Comparison of ENCODE assay signal across 8 cellular contexts in the genomic region with DNA sequence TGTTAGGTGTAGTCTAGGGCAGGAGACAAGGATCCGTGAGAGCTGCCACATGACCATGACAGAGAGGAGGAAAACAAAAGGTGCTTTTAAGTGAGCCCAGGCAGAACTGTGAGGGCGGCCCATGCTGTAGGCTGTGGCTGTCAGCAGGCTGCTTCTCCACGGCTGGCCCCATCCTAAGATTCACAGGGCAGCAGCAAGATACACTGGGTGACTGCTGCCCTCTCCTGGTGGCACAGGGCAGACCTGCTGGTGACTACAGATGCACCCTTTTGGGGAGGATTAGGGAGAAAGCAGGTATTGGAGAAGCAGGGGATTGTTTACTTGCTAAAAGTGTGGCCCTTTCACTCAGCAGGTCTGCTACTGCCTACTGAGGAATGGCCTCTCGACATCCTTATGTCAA.
A peak's percentile ranks its signal among the peaks of the same experiment; 100 is the strongest.
DNase-seq lines count a peak whose midpoint lies in the region; ATAC-seq and TF ChIP-seq lines count a peak whose summit lies in the region.
"Not testable (repeated sequence)": the region's sequence is repeated elsewhere in the genome, so short reads cannot be mapped to it uniquely, and the experiment has no call there.

No MANE protein-coding gene starts in this region.

- not testable (repeated sequence) for H3K4me1 ChIP-seq in BE2C; RWPE2 (ENCODE audit: insufficient read depth, poor library complexity, severe bottlenecking); endodermal cell (ENCODE audit: control insufficient read depth, insufficient read depth, low read length); left lung

- H3K9me3 ChIP-seq in BE2C; RWPE2 (ENCODE audit: severe bottlenecking); endodermal cell (ENCODE audit: control insufficient read depth, low read length); left lung: not testable (repeated sequence)

- H3K27ac Mint-ChIP-seq in activated T-cell treated with anti-CD3 and anti-CD28 coated beads, Interleukin-2, amount 50 U/mL, for 72 hours; endodermal cell: not testable (repeated sequence)

- 13 to 24% methylated on average over 1 to 4 of the region's 4 CpGs for WGBS in endodermal cell (ENCODE audit: insufficient coverage in 1 of 2, insufficient read length in 1 of 2), 2 experiments

- not testable (repeated sequence) for H3K27ac ChIP-seq in RWPE2 (ENCODE audit: poor library complexity, severe bottlenecking); endodermal cell (ENCODE audit: low read depth, low read length); left lung

- not testable (repeated sequence) for H3K4me3 ChIP-seq in BE2C (ENCODE audit: low read depth, low read length); RWPE2 (ENCODE audit: severe bottlenecking); endodermal cell (ENCODE audit: low read length); left lung

- H3K4me1 Mint-ChIP-seq in activated T-cell treated with anti-CD3 and anti-CD28 coated beads, Interleukin-2, amount 50 U/mL, for 72 hours (ENCODE audit: low read depth); endodermal cell: not testable (repeated sequence)

- intact Hi-C loops in left lung (cut with DNase I) = not testable (repeated sequence)

- not testable (repeated sequence) for H3K9me3 Mint-ChIP-seq in activated T-cell treated with anti-CD3 and anti-CD28 coated beads, Interleukin-2, amount 50 U/mL, for 72 hours; endodermal cell

- H3K27me3 ChIP-seq in BE2C; RWPE2 (ENCODE audit: insufficient read depth, poor library complexity, severe bottlenecking); endodermal cell (ENCODE audit: control insufficient read depth, insufficient read depth, low read length, poor library complexity, severe bottlenecking); left lung: not testable (repeated sequence)

- not testable (repeated sequence) for ATAC-seq in RWPE2 (ENCODE audit: low read depth); activated T-cell treated with anti-CD3 and anti-CD28 coated beads, Interleukin-2, amount 50 U/mL, for 72 hours (replicated peaks in 1 of 2); left lung

- H3K36me3 ChIP-seq in BE2C; RWPE2 (ENCODE audit: low read depth); endodermal cell (ENCODE audit: control insufficient read depth, insufficient read depth, low read length); left lung: not testable (repeated sequence)

- H3K9ac ChIP-seq in endodermal cell (ENCODE audit: extremely low read depth, low read length, poor library complexity, severe bottlenecking) = not testable (repeated sequence)

- H3K4me3 Mint-ChIP-seq in activated T-cell treated with anti-CD3 and anti-CD28 coated beads, Interleukin-2, amount 50 U/mL, for 72 hours; endodermal cell: not testable (repeated sequence)

- TF ChIP-seq CTCF in BE2C (IDR thresholded peaks at IDR 0.05; ENCODE audit: low read depth, low read length) (peak; percentile 46), GM12872 (IDR thresholded peaks at IDR 0.05; ENCODE audit: insufficient read depth, low read depth, low read length) (peak; percentile 44; the same call in 2 of the 3 replicates), RWPE2 (IDR thresholded peaks at IDR 0.05; ENCODE audit: poor library complexity, severe bottlenecking) (peak; percentile 56), endodermal cell (conservative IDR thresholded peaks at IDR 0.05) (peak; percentile 82), left lung (IDR thresholded peaks at IDR 0.05) (peak; percentile 46 to 49)

- DNase-seq in BE2C (peak; percentile 34), MV-4-11 (lab: John Stamatoyannopoulos, UW) (peak; percentile 28), endodermal cell (peak; percentile 76)
- DNase-seq in RWPE2 (ENCODE audit: low spot score); left lung: not testable (repeated sequence)
- peak; percentile 15 to 18 for DNase-seq in activated T-cell treated with anti-CD3 and anti-CD28 coated beads, Interleukin-2, amount 50 U/mL, for 72 hours
- peak; percentile 21 for DNase-seq in stimulated activated CD4-positive, alpha-beta T cell treated with anti-CD3 and anti-CD28 coated beads, Interleukin-1b, Interleukin-23, amount 100 ng/mL, for 48 hours

- H3K36me3 Mint-ChIP-seq in activated T-cell treated with anti-CD3 and anti-CD28 coated beads, Interleukin-2, amount 50 U/mL, for 72 hours (ENCODE audit: insufficient read depth in 2 of 2); endodermal cell (ENCODE audit: low read depth): not testable (repeated sequence)

- not testable (repeated sequence) for H3K27me3 Mint-ChIP-seq in activated T-cell treated with anti-CD3 and anti-CD28 coated beads, Interleukin-2, amount 50 U/mL, for 72 hours (ENCODE audit: low read depth); endodermal cell (ENCODE audit: insufficient read depth)
